In genomic region chr20:63741354-63741675, GRCh38 we compare ENCODE assay signal across 9 cellular contexts. TPM values are rescaled to one million over a fixed set of nuclear protein-coding genes. Genes with fewer than 3 reads are reported as not detected.
A peak's percentile ranks its signal among the peaks of the same experiment; 100 is the strongest.
DNase-seq lines count a peak whose midpoint lies in the region; ATAC-seq and TF ChIP-seq lines count a peak whose summit lies in the region.
"Had no signal": no experiment of that assay in that cellular context is flagged by ENCODE, and none has a peak within 500 bp of the region (broad histone marks: within the 10 kb centered on the region; RNA-seq: fewer than 3 reads in every experiment).

No MANE protein-coding gene starts in this region.

- H3K4me3 ChIP-seq in astrocyte of the cerebellum (ENCODE audit: low read depth, low read length) = peak overlapping the region; percentile 61
- H3K4me3 ChIP-seq in liver (ENCODE audit: low read depth in 1 of 3, low read length in 3 of 3) = peak overlapping the region; percentile 32 to 88 (median 70)
- H3K4me3 ChIP-seq in thyroid gland (replicated peaks in 1 of 3) = peak overlapping the region in 1 of 3 donors; percentile 66

- intact Hi-C loops in activated CD4-positive, alpha-beta memory T cell treated with anti-CD3 and anti-CD28 coated beads for 36 hours (cut with micrococcal nuclease) = no loop called here
- intact Hi-C loops in thyroid gland (cut with DNase I) = loop anchor here (5.0 kb wide), 1 partner anchor 204 kb away; the partner anchor contains the start of gene PTK6

- H3K36me3 ChIP-seq in liver (ENCODE audit: control insufficient read depth in 4 of 4, insufficient read depth in 3 of 4, low read depth in 1 of 4, low read length in 3 of 4) (no peaks in the 10 kb centered on the region), thyroid gland (peaks cover 15 to 20% of the 10 kb centered on the region in 2 donors)

- H3K27ac ChIP-seq in liver (ENCODE audit: low read depth in 1 of 2, low read length in 2 of 2) = peak overlapping the region; percentile 83 to 93
- H3K27ac ChIP-seq in thyroid gland = peak overlapping the region; percentile 54 to 94 (median 88)

- peaks cover 12% of the 10 kb centered on the region for H3K36me3 Mint-ChIP-seq in activated CD4-positive, alpha-beta memory T cell treated with anti-CD3 and anti-CD28 coated beads, Interleukin-2, amount 10 ng/mL, durations not matched to agents 7 days and 5 days (ENCODE audit: low read depth)
- H3K36me3 Mint-ChIP-seq in activated CD4-positive, alpha-beta memory T cell treated with anti-CD3 and anti-CD28 coated beads for 36 hours = peaks cover 2% of the 10 kb centered on the region

- H3K4me1 Mint-ChIP-seq in activated CD4-positive, alpha-beta memory T cell treated with anti-CD3 and anti-CD28 coated beads, Interleukin-2, amount 10 ng/mL, durations not matched to agents 7 days and 5 days = peaks cover 6% of the 10 kb centered on the region
- H3K4me1 Mint-ChIP-seq in activated CD4-positive, alpha-beta memory T cell treated with anti-CD3 and anti-CD28 coated beads for 36 hours (ENCODE audit: low read depth) = peaks cover 13% of the 10 kb centered on the region

- no peak overlapping the region for H3K9ac ChIP-seq in liver (ENCODE audit: low read depth in 1 of 2, low read length in 2 of 2)

- TF ChIP-seq POLR2A in thyroid gland (IDR thresholded peaks at IDR 0.05) = no peak

- ATAC-seq in GM19324 (IDR thresholded peaks at IDR 0.05; ENCODE audit: low FRiP score, unreplicated experiment) = no peak

- H3K4me1 ChIP-seq in liver (ENCODE audit: control insufficient read depth in 4 of 4, insufficient read depth in 4 of 4, low read length in 3 of 4) (peaks cover 10 to 61% (median 46%) of the 10 kb centered on the region in 4 donors), thyroid gland (peaks cover 19 to 29% of the 10 kb centered on the region in 2 donors)

- in situ Hi-C loops in astrocyte of the cerebellum (cut with HindIII; ENCODE audit: low sequenced_read_pairs) = no loop called here

- no peaks in the 10 kb centered on the region for H3K9me3 ChIP-seq in liver (ENCODE audit: control insufficient read depth in 4 of 4, low read length in 3 of 4)
- H3K9me3 ChIP-seq in thyroid gland = no peaks in the 10 kb centered on the region

- no peak overlapping the region for H3K27ac Mint-ChIP-seq in activated CD4-positive, alpha-beta memory T cell treated with anti-CD3 and anti-CD28 coated beads, Interleukin-2, amount 10 ng/mL, durations not matched to agents 7 days and 5 days
- H3K27ac Mint-ChIP-seq in activated CD4-positive, alpha-beta memory T cell treated with anti-CD3 and anti-CD28 coated beads for 36 hours = no peak overlapping the region

- CTCF ChIA-PET in activated CD4-positive, alpha-beta memory T cell treated with anti-CD3 and anti-CD28 coated beads, Interleukin-2, amount 10 ng/mL, durations not matched to agents 7 days and 5 days (lab: Charles Lee) = interaction anchor here (1.2 to 2.4 kb wide), 3 partner anchors 33 to 232 kb away, joined by 3 to 16 read pairs (median 4); partner anchors contain the start of genes ARFRP1, TPD52L2 and ZGPAT
- CTCF ChIA-PET in activated CD4-positive, alpha-beta memory T cell treated with anti-CD3 and anti-CD28 coated beads for 36 hours (lab: Charles Lee) = interaction anchor here (0.5 to 1.5 kb wide), 2 partner anchors 34 to 80 kb away, joined by 3 to 14 read pairs; partner anchors contain the start of genes ARFRP1 and ZGPAT

- POLR2A ChIA-PET in activated CD4-positive, alpha-beta memory T cell treated with anti-CD3 and anti-CD28 coated beads, Interleukin-2, amount 10 ng/mL, durations not matched to agents 7 days and 5 days (lab: Charles Lee) = interaction anchor here (0.5 to 2.8 kb wide), 8 partner anchors 9 to 220 kb away, joined by 3 to 30 read pairs (median 4); partner anchors contain the start of genes ARFRP1, GMEB2, PPDPF and ZGPAT
- POLR2A ChIA-PET in activated CD4-positive, alpha-beta memory T cell treated with anti-CD3 and anti-CD28 coated beads for 36 hours (lab: Charles Lee) = interaction anchor here (1.0 to 2.4 kb wide), 3 partner anchors 10 to 43 kb away, joined by 5 to 10 read pairs (median 5); partner anchors contain the start of genes ARFRP1 and ZGPAT

- TF ChIP-seq RAD21 in liver (IDR thresholded peaks at IDR 0.05) = no peak

- no peaks in the 10 kb centered on the region for H3K27me3 ChIP-seq in liver (ENCODE audit: control insufficient read depth in 4 of 4, insufficient read depth in 4 of 4, low read length in 3 of 4)
- H3K27me3 ChIP-seq in thyroid gland = no peaks in the 10 kb centered on the region

- TF ChIP-seq CTCF in astrocyte of the cerebellum (IDR thresholded peaks at IDR 0.05; ENCODE audit: low read depth, low read length, missing control alignments) = no peak
- no peak for TF ChIP-seq CTCF in liver (IDR thresholded peaks at IDR 0.05; ENCODE audit: low read depth, low read length, missing input control)
- no peak for TF ChIP-seq CTCF in thyroid gland (IDR thresholded peaks at IDR 0.05)
- TF ChIP-seq CTCF in GM20000 (IDR thresholded peaks at IDR 0.05; ENCODE audit: extremely low read depth, missing control alignments) = no peak

- WGBS in liver = 18% methylated on average over 6 of the region's 6 CpGs
- WGBS in thyroid gland, 2 donors = 13 to 63% methylated on average over 2 to 4 of the region's 6 CpGs

- no peaks in the 10 kb centered on the region for H3K27me3 Mint-ChIP-seq in activated CD4-positive, alpha-beta memory T cell treated with anti-CD3 and anti-CD28 coated beads, Interleukin-2, amount 10 ng/mL, durations not matched to agents 7 days and 5 days
- no peaks in the 10 kb centered on the region for H3K27me3 Mint-ChIP-seq in activated CD4-positive, alpha-beta memory T cell treated with anti-CD3 and anti-CD28 coated beads for 36 hours

- no peaks in the 10 kb centered on the region for H3K9me3 Mint-ChIP-seq in activated CD4-positive, alpha-beta memory T cell treated with anti-CD3 and anti-CD28 coated beads, Interleukin-2, amount 10 ng/mL, durations not matched to agents 7 days and 5 days
- H3K9me3 Mint-ChIP-seq in activated CD4-positive, alpha-beta memory T cell treated with anti-CD3 and anti-CD28 coated beads for 36 hours = no peaks in the 10 kb centered on the region

- DNase-seq in activated CD4-positive, alpha-beta memory T cell treated with anti-CD3 and anti-CD28 coated beads, Interleukin-2, amount 10 ng/mL, durations not matched to agents 7 days and 5 days = no peak
- no peak for DNase-seq in activated CD4-positive, alpha-beta memory T cell treated with anti-CD3 and anti-CD28 coated beads for 36 hours
- DNase-seq in astrocyte of the cerebellum (ENCODE audit: low read depth) (no peak), thyroid gland (no peak), GM20000 (ENCODE audit: low spot score) (no peak), activated gamma-delta T cell (lab: John Stamatoyannopoulos, UW) (no peak)

- H3K4me3 Mint-ChIP-seq in activated CD4-positive, alpha-beta memory T cell treated with anti-CD3 and anti-CD28 coated beads, Interleukin-2, amount 10 ng/mL, durations not matched to agents 7 days and 5 days = peak overlapping the region; percentile 50
- no peak overlapping the region for H3K4me3 Mint-ChIP-seq in activated CD4-positive, alpha-beta memory T cell treated with anti-CD3 and anti-CD28 coated beads for 36 hours

TF ChIP-seq in liver, 16 proteins besides CTCF, POLR2A, EP300 and RAD21:
- TF ChIP-seq NR2F2 (IDR thresholded peaks at IDR 0.05) (peak; percentile 18), SP1 (IDR thresholded peaks at IDR 0.05) (no peak), YY1 (IDR thresholded peaks at IDR 0.05) (no peak), MAX (IDR thresholded peaks at IDR 0.05) (no peak)

RNA-seq across cellular contexts. Expression of gene SLC2A4RG, which starts 1.7 kb away (rescaled TPM):
- 10 to 100 TPM; 88.3 to 90.4 TPM for total RNA-seq in activated CD4-positive, alpha-beta memory T cell treated with anti-CD3 and anti-CD28 coated beads, Interleukin-2, amount 10 ng/mL, durations not matched to agents 7 days and 5 days
- total RNA-seq in activated CD4-positive, alpha-beta memory T cell treated with anti-CD3 and anti-CD28 coated beads for 36 hours = 10 to 100 TPM; 58.9 to 59.0 TPM
- total RNA-seq in liver = 10 to 100 TPM; 22.2 to 27.9 TPM
- 10 to 100 TPM; 31.0 to 39.7 TPM for polyA plus RNA-seq in liver
- total RNA-seq in thyroid gland = 10 to 100 TPM; 26.0 to 55.9 (median 39.3) TPM

RNA-seq across cellular contexts. Expression of gene LIME1, which starts 4.9 kb away (rescaled TPM):
- 100 to 1,000 TPM; 181 to 186 TPM for total RNA-seq in activated CD4-positive, alpha-beta memory T cell treated with anti-CD3 and anti-CD28 coated beads, Interleukin-2, amount 10 ng/mL, durations not matched to agents 7 days and 5 days
- 10 to 100 TPM; 14.7 to 17.6 TPM for total RNA-seq in activated CD4-positive, alpha-beta memory T cell treated with anti-CD3 and anti-CD28 coated beads for 36 hours
- total RNA-seq in liver (10 to 100 TPM; 21.2 to 50.4 TPM), thyroid gland (10 to 100 TPM in 2 of 4 donors, 1 to 10 TPM in 2; 8.7 to 25.0 (median 11.5) TPM)
- 10 to 100 TPM; 52.8 to 69.0 TPM for polyA plus RNA-seq in liver

RNA-seq across cellular contexts. Expression of gene ZGPAT, which starts 33.5 kb away (rescaled TPM):
- 10 to 100 TPM; 41.6 to 42.8 TPM for total RNA-seq in activated CD4-positive, alpha-beta memory T cell treated with anti-CD3 and anti-CD28 coated beads, Interleukin-2, amount 10 ng/mL, durations not matched to agents 7 days and 5 days
- total RNA-seq in activated CD4-positive, alpha-beta memory T cell treated with anti-CD3 and anti-CD28 coated beads for 36 hours = 10 to 100 TPM; 28.7 to 29.9 TPM
- total RNA-seq in liver (10 to 100 TPM; 10.3 to 14.7 TPM), thyroid gland (10 to 100 TPM; 27.7 to 36.3 (median 30.0) TPM)
- 10 to 100 TPM; 26.2 to 90.5 TPM for polyA plus RNA-seq in liver

RNA-seq across cellular contexts. Expression of gene ARFRP1, which starts 33.5 kb away (rescaled TPM):
- 10 to 100 TPM; 52.9 to 53.4 TPM for total RNA-seq in activated CD4-positive, alpha-beta memory T cell treated with anti-CD3 and anti-CD28 coated beads, Interleukin-2, amount 10 ng/mL, durations not matched to agents 7 days and 5 days
- 10 to 100 TPM; 54.6 to 58.4 TPM for total RNA-seq in activated CD4-positive, alpha-beta memory T cell treated with anti-CD3 and anti-CD28 coated beads for 36 hours
- 10 to 100 TPM; 14.2 to 21.0 TPM for total RNA-seq in liver
- 10 to 100 TPM; 20.0 to 26.9 TPM for polyA plus RNA-seq in liver
- 10 to 100 TPM; 43.6 to 52.1 (median 46.7) TPM for total RNA-seq in thyroid gland

RNA-seq across cellular contexts. Expression of gene TNFRSF6B, which starts 44.9 kb away (rescaled TPM):
- total RNA-seq in activated CD4-positive, alpha-beta memory T cell treated with anti-CD3 and anti-CD28 coated beads, Interleukin-2, amount 10 ng/mL, durations not matched to agents 7 days and 5 days = not detected
- total RNA-seq in activated CD4-positive, alpha-beta memory T cell treated with anti-CD3 and anti-CD28 coated beads for 36 hours = not detected
- total RNA-seq in liver = under 1 TPM in 1 of 2 donors, not detected in 1; 0.09 TPM
- polyA plus RNA-seq in liver = under 1 TPM in 1 of 2 donors, not detected in 1; 0.73 TPM
- total RNA-seq in thyroid gland = 10 to 100 TPM in 2 of 4 donors, 1 to 10 TPM in 2; 6.7 to 15.5 (median 10.5) TPM
- total RNA-seq: mononuclear cell had no signal
